In the genomic region with DNA sequence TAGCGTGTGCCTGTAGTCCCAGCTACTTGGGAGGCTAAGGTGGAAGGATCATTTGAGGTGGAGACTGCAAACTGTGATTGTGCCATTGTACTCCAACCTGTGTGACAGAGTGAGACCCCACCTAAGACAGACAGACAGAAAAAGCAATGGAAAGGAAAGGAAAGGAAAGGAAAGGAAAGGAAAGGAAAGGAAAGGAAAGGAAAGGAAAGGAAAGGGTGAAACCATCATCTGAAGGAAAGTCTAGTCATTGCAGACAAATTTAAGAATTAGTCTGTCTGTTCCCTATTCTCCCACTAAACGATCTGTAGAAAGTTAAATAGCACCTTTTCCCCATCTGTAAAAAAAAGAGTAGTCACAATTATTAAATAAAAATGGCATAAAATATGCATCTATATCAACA, we compare ENCODE assay signal across 25 cellular contexts.
"Had no signal": no experiment of that assay in that cellular context is flagged by ENCODE, and none has a peak within 500 bp of the region (broad histone marks: within the 10 kb centered on the region; RNA-seq: fewer than 3 reads in every experiment).

No MANE protein-coding gene starts in this region.

- H3K9me3 ChIP-seq: colonic mucosa, esophagus muscularis mucosa, esophagus squamous epithelium, gastrocnemius medialis, gastroesophageal sphincter, heart left ventricle, heart right ventricle had no signal

- H2AFZ ChIP-seq: hepatocyte had no signal

- H3K36me3 ChIP-seq: colonic mucosa, esophagus muscularis mucosa, esophagus squamous epithelium, gastrocnemius medialis, gastroesophageal sphincter, heart left ventricle, heart right ventricle had no signal

- H3K27me3 ChIP-seq: colonic mucosa, esophagus muscularis mucosa, foreskin keratinocyte, gastrocnemius medialis, gastroesophageal sphincter, hepatocyte had no signal

- ATAC-seq: effector memory CD8-positive, alpha-beta T cell; esophagus mucosa; foreskin keratinocyte; gastrocnemius medialis; gastroesophageal sphincter; heart left ventricle; heart right ventricle had no signal

- H3K4me1 ChIP-seq: colonic mucosa, esophagus muscularis mucosa, gastrocnemius medialis, gastroesophageal sphincter, heart left ventricle, heart right ventricle had no signal

- H3K4me3 ChIP-seq: colonic mucosa, coronary artery, dorsolateral prefrontal cortex, esophagus muscularis mucosa, esophagus squamous epithelium, gastrocnemius medialis, gastroesophageal sphincter, heart left ventricle, heart right ventricle, hepatocyte had no signal

- DNase-seq: colonic mucosa; cortex of kidney; dermis blood vessel endothelial cell; dorsolateral prefrontal cortex; effector CD4-positive, alpha-beta T cell; effector CD8-positive, alpha-beta T cell; effector memory CD4-positive, alpha-beta T cell; effector memory CD8-positive, alpha-beta T cell; endodermal cell; erythroblast; esophagus squamous epithelium; foreskin fibroblast; foreskin keratinocyte; foreskin melanocyte; gastrocnemius medialis; glutamatergic neuron; head of caudate nucleus; heart left ventricle; heart right ventricle had no signal

- H3K4me2 ChIP-seq: hepatocyte had no signal

- H3K27ac ChIP-seq: colonic mucosa, coronary artery, dorsolateral prefrontal cortex, epithelial cell of prostate, esophagus muscularis mucosa, esophagus squamous epithelium, foreskin keratinocyte, gastrocnemius medialis, gastroesophageal sphincter, heart left ventricle, heart right ventricle, hepatocyte had no signal
